Comparison of ENCODE assay signal across 10 cellular contexts in genomic region chr4:47011189-47011518, GRCh38.
A peak's percentile ranks its signal among the peaks of the same experiment; 100 is the strongest.
DNase-seq lines count a peak whose midpoint lies in the region; ATAC-seq lines count a peak whose summit lies in the region.
"Had no signal": no experiment of that assay in that cellular context is flagged by ENCODE, and none has a peak within 500 bp of the region (broad histone marks: within the 10 kb centered on the region; RNA-seq: fewer than 3 reads in every experiment).

No MANE protein-coding gene starts in this region.

- no peak for DNase-seq in stimulated activated naive CD8-positive, alpha-beta T cell treated with anti-CD3 and anti-CD28 coated beads, Interleukin-15, Interleukin-2, amounts not matched to agents 100 U/mL and 50 U/mL, for 24 hours
- no peak for DNase-seq in central memory CD8-positive, alpha-beta T cell (ENCODE audit: low spot score in 2 of 2)
- DNase-seq in NCI-H187 (lab: John Stamatoyannopoulos, UW) (no peak), COLO668 (lab: John Stamatoyannopoulos, UW; ENCODE audit: unreplicated experiment) (no peak)
- DNase-seq: NCI-H1092, NCI-H446 treated with DMSO at 0.1 percent for 48 hours, Peyer's patch had no signal

- H3K9me3 Mint-ChIP-seq in stimulated activated naive CD8-positive, alpha-beta T cell treated with anti-CD3 and anti-CD28 coated beads, Interleukin-15, Interleukin-2, amounts not matched to agents 100 ng/mL and 50 ng/mL, for 24 hours = no peaks in the 10 kb centered on the region
- no peaks in the 10 kb centered on the region for H3K9me3 Mint-ChIP-seq in central memory CD8-positive, alpha-beta T cell

- H3K27me3 Mint-ChIP-seq in stimulated activated naive CD8-positive, alpha-beta T cell treated with anti-CD3 and anti-CD28 coated beads, Interleukin-15, Interleukin-2, amounts not matched to agents 100 ng/mL and 50 ng/mL, for 24 hours = no peaks in the 10 kb centered on the region
- H3K27me3 Mint-ChIP-seq in central memory CD8-positive, alpha-beta T cell = no peaks in the 10 kb centered on the region

- H3K27ac Mint-ChIP-seq in stimulated activated naive CD8-positive, alpha-beta T cell treated with anti-CD3 and anti-CD28 coated beads, Interleukin-15, Interleukin-2, amounts not matched to agents 100 ng/mL and 50 ng/mL, for 24 hours = no peak overlapping the region
- H3K27ac Mint-ChIP-seq in central memory CD8-positive, alpha-beta T cell (ENCODE audit: low read depth) = peak overlapping the region; percentile 75

- peaks cover 15% of the 10 kb centered on the region for H3K4me1 Mint-ChIP-seq in stimulated activated naive CD8-positive, alpha-beta T cell treated with anti-CD3 and anti-CD28 coated beads, Interleukin-15, Interleukin-2, amounts not matched to agents 100 ng/mL and 50 ng/mL, for 24 hours (ENCODE audit: low read depth)
- peaks cover 19% of the 10 kb centered on the region for H3K4me1 Mint-ChIP-seq in central memory CD8-positive, alpha-beta T cell

- H3K36me3 Mint-ChIP-seq in stimulated activated naive CD8-positive, alpha-beta T cell treated with anti-CD3 and anti-CD28 coated beads, Interleukin-15, Interleukin-2, amounts not matched to agents 100 ng/mL and 50 ng/mL, for 24 hours (ENCODE audit: low read depth) = no peaks in the 10 kb centered on the region
- peaks cover 3% of the 10 kb centered on the region for H3K36me3 Mint-ChIP-seq in central memory CD8-positive, alpha-beta T cell (ENCODE audit: insufficient read depth)

- H3K4me3 Mint-ChIP-seq in stimulated activated naive CD8-positive, alpha-beta T cell treated with anti-CD3 and anti-CD28 coated beads, Interleukin-15, Interleukin-2, amounts not matched to agents 100 ng/mL and 50 ng/mL, for 24 hours = peak overlapping the region; percentile 12
- H3K4me3 Mint-ChIP-seq in central memory CD8-positive, alpha-beta T cell = peak overlapping the region; percentile 65

- no peak for ATAC-seq in stimulated activated naive CD8-positive, alpha-beta T cell treated with anti-CD3 and anti-CD28 coated beads, Interleukin-15, Interleukin-2, amounts not matched to agents 100 U/mL and 50 U/mL, for 24 hours
- peak; percentile 30 for ATAC-seq in HG03521 (IDR thresholded peaks at IDR 0.05; ENCODE audit: unreplicated experiment)
- ATAC-seq in central memory CD8-positive, alpha-beta T cell (replicated peaks; ENCODE audit: extremely low read depth, poor library complexity, severe bottlenecking) = peak; percentile 41
- no peak for ATAC-seq in HG02571 (IDR thresholded peaks at IDR 0.05; ENCODE audit: unreplicated experiment)

Comparison
In these comparisons a context has a peak if more than half of its experiments do, and no peak if none do; other contexts are left out.
1. ATAC-seq: peak in HG03521 (single experiment) and central memory CD8-positive, alpha-beta T cell (single experiment); none in stimulated activated naive CD8-positive, alpha-beta T cell treated with anti-CD3 and anti-CD28 coated beads, Interleukin-15, Interleukin-2, amounts not matched to agents 100 U/mL and 50 U/mL, for 24 hours (single experiment) and HG02571 (single experiment).